ENCODE assay signal across 1 cellular context in the genomic region with DNA sequence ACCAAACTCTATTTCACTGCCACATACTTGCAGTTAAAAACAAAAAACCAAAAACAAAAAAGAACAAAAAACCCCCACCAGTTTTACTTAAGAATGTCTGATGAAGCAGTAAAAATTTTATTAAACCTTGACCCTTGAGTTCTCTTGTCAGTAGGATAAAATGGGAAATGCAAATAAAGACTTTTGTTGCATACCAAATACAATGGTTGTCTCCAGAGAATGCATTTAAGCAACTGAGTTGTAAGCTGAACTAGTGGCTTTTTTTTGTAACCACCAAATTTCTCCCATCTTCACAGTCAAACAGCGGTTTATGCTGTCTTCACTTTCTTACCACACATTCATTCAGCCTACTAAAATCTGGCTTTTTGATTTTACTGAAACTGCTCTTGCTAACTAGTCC.
TF ChIP-seq lines count a peak whose summit lies in the region.

No MANE protein-coding gene starts in this region.

TF ChIP-seq in A549, 52 proteins besides CTCF, POLR2A, EP300 and RAD21 (continued from another document):
- TF ChIP-seq, protein P1, sequence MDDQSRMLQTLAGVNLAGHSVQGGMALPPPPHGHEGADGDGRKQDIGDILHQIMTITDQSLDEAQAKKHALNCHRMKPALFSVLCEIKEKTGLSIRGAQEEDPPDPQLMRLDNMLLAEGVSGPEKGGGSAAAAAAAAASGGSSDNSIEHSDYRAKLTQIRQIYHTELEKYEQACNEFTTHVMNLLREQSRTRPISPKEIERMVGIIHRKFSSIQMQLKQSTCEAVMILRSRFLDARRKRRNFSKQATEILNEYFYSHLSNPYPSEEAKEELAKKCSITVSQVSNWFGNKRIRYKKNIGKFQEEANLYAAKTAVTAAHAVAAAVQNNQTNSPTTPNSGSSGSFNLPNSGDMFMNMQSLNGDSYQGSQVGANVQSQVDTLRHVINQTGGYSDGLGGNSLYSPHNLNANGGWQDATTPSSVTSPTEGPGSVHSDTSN (IDR thresholded peaks at IDR 0.05) = no peak
- no peak for TF ChIP-seq NPAS2 (CRISPR knock-in tag; IDR thresholded peaks at IDR 0.05; ENCODE audit: borderline replicate concordance)
- TF ChIP-seq FOXS1 (CRISPR knock-in tag; IDR thresholded peaks at IDR 0.05) = no peak
